8 cellular contexts compared by ENCODE assay signal in genomic region chr5:143495823-143496275, GRCh38.
DNase-seq lines count a peak whose midpoint lies in the region; ATAC-seq, FAIRE-seq and TF ChIP-seq lines count a peak whose summit lies in the region.

No MANE protein-coding gene starts in this region.

- ATAC-seq in HG03354 (IDR thresholded peaks at IDR 0.05; ENCODE audit: poor library complexity, severe bottlenecking, unreplicated experiment) (no peak), HG02610 (IDR thresholded peaks at IDR 0.05; ENCODE audit: unreplicated experiment) (no peak)

- no peak overlapping the region for H3K27ac ChIP-seq in parathyroid adenoma
- H3K27ac ChIP-seq in small intestine (ENCODE audit: low read depth in 1 of 2, low read length in 1 of 2): no peak overlapping the region

- H3K79me2 ChIP-seq in parathyroid adenoma: no peaks in the 10 kb centered on the region

- H2AFZ ChIP-seq in parathyroid adenoma: no peak overlapping the region

- no peak for TF ChIP-seq CTCF in epithelial cell of esophagus (IDR thresholded peaks at IDR 0.05; ENCODE audit: insufficient read depth, low read depth, low read length, missing control alignments)
- no peak for TF ChIP-seq CTCF in parathyroid adenoma (IDR thresholded peaks at IDR 0.05)

- DNase-seq in DMS 273 treated with DMSO at 0.1 percent for 48 hours (lab: John Stamatoyannopoulos, UW) (peak; percentile 69), NCI-H2196 (lab: John Stamatoyannopoulos, UW; ENCODE audit: unreplicated experiment) (peak; percentile 55), epithelial cell of esophagus (ENCODE audit: low read depth) (peak; percentile 94), UCSD-AML1 (lab: John Stamatoyannopoulos, UW; ENCODE audit: unreplicated experiment) (no peak), small intestine (no peak)

- FAIRE-seq in small intestine (lab: Jason Lieb, UNC): no peak

- H3K9me3 ChIP-seq in parathyroid adenoma (ENCODE audit: control insufficient read depth, low read length): no peaks in the 10 kb centered on the region
- H3K9me3 ChIP-seq in small intestine (ENCODE audit: control insufficient read depth, low read depth): no peaks in the 10 kb centered on the region

- whole genome bisulfite sequencing in small intestine, 3 donors: 32 to 39% (median 39%) methylated on average over 2 of the region's 2 CpGs

- H3K4me1 ChIP-seq in parathyroid adenoma: peaks cover 3% of the 10 kb centered on the region
- no peaks in the 10 kb centered on the region for H3K4me1 ChIP-seq in small intestine (ENCODE audit: control insufficient read depth in 2 of 2, insufficient read depth in 1 of 2, low read depth in 1 of 2, low read length in 1 of 2)

- H3K4me2 ChIP-seq in parathyroid adenoma (ENCODE audit: low read length): peak overlapping the region; percentile 18

- no peak overlapping the region for H3K9ac ChIP-seq in parathyroid adenoma

- H3K4me3 ChIP-seq in epithelial cell of esophagus (ENCODE audit: low read length): no peak overlapping the region
- no peak overlapping the region for H3K4me3 ChIP-seq in parathyroid adenoma (ENCODE audit: low read depth, low read length)
- H3K4me3 ChIP-seq in small intestine (ENCODE audit: low read depth in 1 of 2, low read length in 2 of 2): no peak overlapping the region

- H3K36me3 ChIP-seq in parathyroid adenoma (ENCODE audit: control insufficient read depth, insufficient read depth, low read length) (no peaks in the 10 kb centered on the region), small intestine (ENCODE audit: control insufficient read depth in 2 of 2, insufficient read depth in 2 of 2, low read length in 2 of 2) (no peaks in the 10 kb centered on the region)

- H3K27me3 ChIP-seq in parathyroid adenoma (ENCODE audit: control insufficient read depth, insufficient read depth, low read length) (no peaks in the 10 kb centered on the region), small intestine (ENCODE audit: control insufficient read depth in 2 of 2, insufficient read depth in 2 of 2, low read length in 2 of 2) (no peaks in the 10 kb centered on the region)

Comparison
In these comparisons a context has a peak if more than half of its experiments do, and no peak if none do; other contexts are left out.
1. DNase-seq: peak in DMS 273 treated with DMSO at 0.1 percent for 48 hours (single experiment), NCI-H2196 (single experiment) and epithelial cell of esophagus (single experiment); none in UCSD-AML1 (single experiment) and small intestine (single experiment).